Comparison of ENCODE assay signal across 8 cellular contexts in genomic region chr1:164617607-164618564, GRCh38. TPM values are rescaled to one million over a fixed set of nuclear protein-coding genes. Genes with fewer than 3 reads are reported as not detected.
A peak's percentile ranks its signal among the peaks of the same experiment; 100 is the strongest.
DNase-seq lines count a peak whose midpoint lies in the region; ATAC-seq, FAIRE-seq and TF ChIP-seq lines count a peak whose summit lies in the region.

No MANE protein-coding gene starts in this region.

- FAIRE-seq in endothelial cell of umbilical vein (lab: Jason Lieb, UNC), result peak; percentile 50

- TF ChIP-seq POLR2A in endothelial cell of umbilical vein (IDR thresholded peaks at IDR 0.05; ENCODE audit: low read depth, low read length), result no peak

- no peaks in the 10 kb centered on the region for H3K9me1 ChIP-seq in endothelial cell of umbilical vein (replicated peaks; ENCODE audit: control insufficient read depth, extremely low read depth, insufficient read depth, low read length)

- H3K36me3 Mint-ChIP-seq in activated T-helper 17 cell treated with anti-CD3 and anti-CD28 coated beads, Interleukin-2, amount 50 U/mL, for 72 hours (ENCODE audit: low read depth), result no peaks in the 10 kb centered on the region

- in situ Hi-C loops in GM13977 (cut with MboI; ENCODE audit: low pct_unique_long_range_greater_than_20kb, low sequenced_read_pairs, unreplicated experiment), result no loop called here

- H4K20me1 ChIP-seq in endothelial cell of umbilical vein (replicated peaks; ENCODE audit: control insufficient read depth, extremely low read depth, insufficient read depth, low read length), result no peaks in the 10 kb centered on the region

- intact Hi-C loops in endothelial cell of umbilical vein (cut with micrococcal nuclease) (loop anchor here (1.0 to 5.0 kb wide), 6 partner anchors 169 to 1208 kb away; no protein-coding TSS in a partner anchor), sciatic nerve (cut with DNase I) (no loop called here)

- no peaks in the 10 kb centered on the region for H3K9me3 Mint-ChIP-seq in activated T-helper 17 cell treated with anti-CD3 and anti-CD28 coated beads, Interleukin-2, amount 50 U/mL, for 72 hours

- POLR2A ChIA-PET in endothelial cell of umbilical vein (lab: Charles Lee), result no interaction called here

- DNase-seq in GM13977 (ENCODE audit: low spot score) (no peak), NCI-H460 (ENCODE audit: extremely low read depth, low read depth) (peak; percentile 44), endothelial cell of umbilical vein (ENCODE audit: low read depth, low spot score) (peak; percentile 32), sciatic nerve (ENCODE audit: low spot score) (no peak), CD1c-positive myeloid dendritic cell (ENCODE audit: extremely low spot score) (no peak)
- DNase-seq in activated T-cell treated with anti-CD3 and anti-CD28 coated beads, Interleukin-2, amount 50 U/mL, for 48 hours, result no peak

- no TSS peak for BruUV-seq in endothelial cell of umbilical vein (replicated peaks; lab: Mats Ljungman, UMichigan)

- H3K4me1 Mint-ChIP-seq in activated T-helper 17 cell treated with anti-CD3 and anti-CD28 coated beads, Interleukin-2, amount 50 U/mL, for 72 hours, result no peaks in the 10 kb centered on the region

- H3K4me3 ChIP-seq in endothelial cell of umbilical vein (replicated peaks in 1 of 3; ENCODE audit: insufficient read depth in 1 of 3, low read depth in 1 of 3, low read length in 3 of 3), result no peak overlapping the region

- no peak overlapping the region for H3K4me3 Mint-ChIP-seq in activated T-helper 17 cell treated with anti-CD3 and anti-CD28 coated beads, Interleukin-2, amount 50 U/mL, for 72 hours

- no peaks in the 10 kb centered on the region for H3K9me3 ChIP-seq in endothelial cell of umbilical vein (replicated peaks; ENCODE audit: control insufficient read depth, insufficient read depth, low read length)

- no peaks in the 10 kb centered on the region for H3K79me2 ChIP-seq in endothelial cell of umbilical vein (ENCODE audit: control insufficient read depth, insufficient read depth, low read length)

- no peaks in the 10 kb centered on the region for H3K27me3 ChIP-seq in endothelial cell of umbilical vein (ENCODE audit: control insufficient read depth in 2 of 2, insufficient read depth in 2 of 2, low read length in 2 of 2)

- no peak overlapping the region for H2AFZ ChIP-seq in endothelial cell of umbilical vein (ENCODE audit: low read depth, low read length)

- TF ChIP-seq CTCF in GM13977 (IDR thresholded peaks at IDR 0.05; ENCODE audit: extremely low read depth, insufficient read depth, missing control alignments) (peak; percentile 44), endothelial cell of umbilical vein (IDR thresholded peaks at IDR 0.05; ENCODE audit: extremely low read depth in 1 of 2, insufficient read depth in 1 of 2, low read depth in 1 of 2, low read length in 2 of 2) (peak; percentile 38 to 46)

- H3K4me2 ChIP-seq in endothelial cell of umbilical vein (ENCODE audit: insufficient read depth, low read length), result no peak overlapping the region

- no peak overlapping the region for H3K27ac ChIP-seq in endothelial cell of umbilical vein (ENCODE audit: insufficient read depth, low read depth, low read length)

- no peaks in the 10 kb centered on the region for H3K36me3 ChIP-seq in endothelial cell of umbilical vein (ENCODE audit: control insufficient read depth in 2 of 2, extremely low read depth in 1 of 2, insufficient read depth in 2 of 2, low read length in 2 of 2)

- H3K27me3 Mint-ChIP-seq in activated T-helper 17 cell treated with anti-CD3 and anti-CD28 coated beads, Interleukin-2, amount 50 U/mL, for 72 hours, result no peaks in the 10 kb centered on the region

- CTCF ChIA-PET in endothelial cell of umbilical vein (lab: Charles Lee), result interaction anchor here (0.9 to 1.8 kb wide), 17 partner anchors 9 to 1207 kb away, joined by 3 to 14 read pairs (median 5); partner anchors contain the start of gene PBX1

- H3K4me1 ChIP-seq in endothelial cell of umbilical vein (ENCODE audit: control insufficient read depth, extremely low read depth, insufficient read depth, low read length), result peaks cover 10% of the 10 kb centered on the region

- H3K9ac ChIP-seq in endothelial cell of umbilical vein (replicated peaks; ENCODE audit: extremely low read depth, insufficient read depth, low read length), result no peak overlapping the region

- dilution Hi-C loops in endothelial cell of umbilical vein (cut with MboI; ENCODE audit: extremely low pct_ligation_motif_present, low sequenced_read_pairs), result no loop called here

- ATAC-seq in sciatic nerve (peak; percentile 64), HG03108 (IDR thresholded peaks at IDR 0.05; ENCODE audit: unreplicated experiment) (no peak)
- no peak for ATAC-seq in activated T-helper 17 cell treated with anti-CD3 and anti-CD28 coated beads, Interleukin-2, amount 50 U/mL, for 72 hours (replicated peaks)

- H3K27ac Mint-ChIP-seq in activated T-helper 17 cell treated with anti-CD3 and anti-CD28 coated beads, Interleukin-2, amount 50 U/mL, for 72 hours, result no peak overlapping the region

TF ChIP-seq in endothelial cell of umbilical vein, 7 proteins besides CTCF, POLR2A, EP300 and RAD21:
- TF ChIP-seq JUN (IDR thresholded peaks at IDR 0.05; ENCODE audit: borderline replicate concordance, insufficient read depth, insufficient read length, low read depth) (no peak), GATA2 (IDR thresholded peaks at IDR 0.05; ENCODE audit: insufficient read depth, insufficient read length, low read depth, low read length) (no peak), POLR2AphosphoS5 (IDR thresholded peaks at IDR 0.05; ENCODE audit: insufficient read depth, low read depth, low read length) (no peak), MAX (IDR thresholded peaks at IDR 0.05; ENCODE audit: insufficient read depth, insufficient read length) (no peak), MYC (IDR thresholded peaks at IDR 0.05; ENCODE audit: low read depth, low read length) (no peak), EZH2 (IDR thresholded peaks at IDR 0.05; ENCODE audit: borderline replicate concordance, low read depth, low read length, severe bottlenecking) (no peak), FOS (IDR thresholded peaks at IDR 0.05; ENCODE audit: borderline replicate concordance, insufficient read depth, low read length) (no peak)

RNA-seq across cellular contexts. Expression of gene PBX1, which starts 58.9 kb away (rescaled TPM):
- 78.0 and 84.8 TPM in 2 replicates for total RNA-seq in NCI-H460 (2014; rRNA removed; shearing (Covaris generic))
- polyA plus RNA-seq in NCI-H460 (2014; cell fraction: nucleus; rRNA removed), result 39.8 and 47.6 TPM in 2 replicates
- 22.2 and 24.1 TPM in 2 replicates for total RNA-seq in endothelial cell of umbilical vein
- 9.3 and 10.7 TPM in 2 replicates for polyA plus RNA-seq in endothelial cell of umbilical vein
- 8.8 and 9.6 TPM in 2 replicates for polyA plus RNA-seq in endothelial cell of umbilical vein (2011; cell fraction: cytosol; rRNA removed)
- 12.1 and 12.2 TPM in 2 replicates for polyA plus RNA-seq in endothelial cell of umbilical vein (2011; cell fraction: nucleus; rRNA removed)
- polyA plus RNA-seq in endothelial cell of umbilical vein (2012), result 2.6 and 3.4 TPM in 2 replicates
- 25.3 and 29.5 TPM in 2 replicates for polyA minus RNA-seq in endothelial cell of umbilical vein
- polyA minus RNA-seq in endothelial cell of umbilical vein (2011; cell fraction: cytosol; rRNA and poly(A)+ RNA removed), result 36.3 TPM
- 42.2 and 57.9 TPM in 2 replicates for polyA minus RNA-seq in endothelial cell of umbilical vein (2011; cell fraction: nucleus; rRNA and poly(A)+ RNA removed)
- 72.9 TPM for total RNA-seq in sciatic nerve
- under 1 TPM; 0.22 to 0.53 TPM for total RNA-seq in activated T-helper 17 cell treated with anti-CD3 and anti-CD28 coated beads, Interleukin-2, amount 50 U/mL, for 72 hours

Comparison
In these comparisons a context has a peak if more than half of its experiments do, and no peak if none do; other contexts are left out.
1. DNase-seq: peak in NCI-H460 (single experiment) and endothelial cell of umbilical vein (single experiment); none in GM13977 (single experiment), sciatic nerve (single experiment), activated T-cell treated with anti-CD3 and anti-CD28 coated beads, Interleukin-2, amount 50 U/mL, for 48 hours (0 of 2) and CD1c-positive myeloid dendritic cell (single experiment).
2. RNA of gene PBX1, which starts 58.9 kb away (total RNA-seq): 78.0 to 84.8 TPM in NCI-H460, 72.9 TPM in sciatic nerve (single experiment) and 22.2 to 24.1 TPM in endothelial cell of umbilical vein; 0.22 to 0.53 TPM in activated T-helper 17 cell treated with anti-CD3 and anti-CD28 coated beads, Interleukin-2, amount 50 U/mL, for 72 hours; every median in the first group is over 10 times any median in the second.